ENCODE assay signal across 27 cellular contexts in the genomic region with DNA sequence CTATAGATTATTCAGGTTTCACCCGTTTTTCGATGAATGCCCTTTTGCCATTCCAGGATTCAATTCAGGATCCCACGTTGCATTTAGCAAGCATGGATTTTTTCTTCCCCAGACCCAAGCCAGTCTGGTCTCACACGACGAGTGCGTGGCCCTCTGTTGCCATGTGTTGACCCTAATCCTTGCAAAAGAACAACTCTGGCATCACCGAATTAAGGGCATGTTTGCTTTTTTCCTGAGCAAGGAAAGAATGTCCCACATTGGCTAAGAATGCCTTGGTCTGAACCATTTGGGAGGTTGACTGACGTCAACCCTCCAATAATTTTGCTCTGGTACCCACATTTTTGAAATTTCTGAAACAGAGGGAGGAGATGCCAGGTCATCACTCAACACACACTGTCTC.
"Had no signal": no experiment of that assay in that cellular context is flagged by ENCODE, and none has a peak within 500 bp of the region (broad histone marks: within the 10 kb centered on the region; RNA-seq: fewer than 3 reads in every experiment).

No MANE protein-coding gene starts in this region.

- H3K4me2 ChIP-seq: smooth muscle cell had no signal

- H3K27ac Mint-ChIP-seq: activated CD4-positive, alpha-beta T cell treated with anti-CD3 and anti-CD28 coated beads, Interleukin-2, amount 10 ng/mL, durations not matched to agents 24 days and 14 days; activated naive CD4-positive, alpha-beta T cell treated with anti-CD3 and anti-CD28 coated beads, Interleukin-2, amount 10 ng/mL, durations not matched to agents 7 days and 5 days; nephron progenitor cell; progenitor cell of endocrine pancreas; stimulated activated memory B cell treated with anti-CD40 and anti-IgM and Interleukin-4, amounts not matched to agents 10 μg/mL and 1 μg/mL and 100 μg/mL, for 72 hours; stimulated activated naive CD8-positive, alpha-beta T cell treated with anti-CD3 and anti-CD28 coated beads, Interleukin-15, amount 100 ng/mL, for 72 hours; T-helper 17 cell had no signal

- H3K4me1 ChIP-seq: sigmoid colon, upper lobe of left lung had no signal

- H3K36me3 ChIP-seq: neutrophil, sigmoid colon, upper lobe of left lung had no signal

- H3K4me3 ChIP-seq: sigmoid colon, smooth muscle cell, upper lobe of left lung had no signal

- H3K9me3 Mint-ChIP-seq: activated CD4-positive, alpha-beta memory T cell treated with anti-CD3 and anti-CD28 coated beads for 36 hours; activated CD4-positive, alpha-beta T cell treated with anti-CD3 and anti-CD28 coated beads, Interleukin-2, amount 10 ng/mL, durations not matched to agents 24 days and 14 days; activated naive CD4-positive, alpha-beta T cell treated with anti-CD3 and anti-CD28 coated beads, Interleukin-2, amount 10 ng/mL, durations not matched to agents 7 days and 5 days; central memory CD8-positive, alpha-beta T cell; stimulated activated naive CD8-positive, alpha-beta T cell treated with anti-CD3 and anti-CD28 coated beads, Interleukin-15, amount 100 ng/mL, for 72 hours had no signal

- ATAC-seq: left ventricle myocardium superior; stimulated activated memory B cell treated with anti-CD40 and anti-IgM and Interleukin-4, amounts not matched to agents 10 μg/mL and 1 μg/mL and 100 μg/mL, for 72 hours; stimulated activated naive CD8-positive, alpha-beta T cell treated with anti-CD3 and anti-CD28 coated beads, Interleukin-15, amount 100 ng/mL, for 72 hours; T-helper 17 cell had no signal

- DNase-seq: activated CD4-positive, alpha-beta memory T cell treated with anti-CD3 and anti-CD28 coated beads for 36 hours; activated CD4-positive, alpha-beta T cell treated with anti-CD3 and anti-CD28 coated beads, Interleukin-2, amount 10 ng/mL, durations not matched to agents 24 days and 14 days; activated CD4-positive, CD25-positive, alpha-beta regulatory T cell treated with anti-CD3 and anti-CD28 coated beads, Interleukin-2, amount 50 U/mL, for 72 hours; activated gamma-delta T cell; activated naive CD4-positive, alpha-beta T cell treated with anti-CD3 and anti-CD28 coated beads, Interleukin-2, amount 10 ng/mL, durations not matched to agents 7 days and 5 days; amniotic stem cell; dermis blood vessel endothelial cell; effector CD4-positive, alpha-beta T cell; left ventricle myocardium superior; nephron progenitor cell; sigmoid colon; stimulated activated CD4-positive, alpha-beta T cell treated with anti-CD3 and anti-CD28 coated beads, Interleukin-1b, Interleukin-23, amount 100 ng/mL, for 48 hours; stimulated activated CD4-positive, alpha-beta T cell treated with anti-CD3 and anti-CD28 coated beads, Interleukin-4, amount 100 ng/mL, for 4 hours; stimulated activated CD8-positive, alpha-beta memory T cell treated with anti-CD3 and anti-CD28 coated beads, Interleukin-4, amount 100 ng/mL, for 48 hours; stimulated activated naive CD8-positive, alpha-beta T cell treated with anti-CD3 and anti-CD28 coated beads, Interleukin-15, amount 100 ng/mL, for 72 hours; substantia nigra; T-helper 17 cell had no signal

- H3K9me3 ChIP-seq: neutrophil, sigmoid colon had no signal

- H3K36me3 Mint-ChIP-seq: activated CD4-positive, alpha-beta memory T cell treated with anti-CD3 and anti-CD28 coated beads for 36 hours; activated naive CD4-positive, alpha-beta T cell treated with anti-CD3 and anti-CD28 coated beads, Interleukin-2, amount 10 ng/mL, durations not matched to agents 7 days and 5 days; stimulated activated memory B cell treated with anti-CD40 and anti-IgM and Interleukin-4, amounts not matched to agents 10 μg/mL and 1 μg/mL and 100 μg/mL, for 72 hours had no signal

- H3K27me3 ChIP-seq: upper lobe of left lung had no signal

- FAIRE-seq: astrocyte, endometrium, frontal cortex, islet of Langerhans had no signal

- H3K27ac ChIP-seq: neutrophil, sigmoid colon, upper lobe of left lung had no signal
